In genomic region chr21:25292396-25292795, GRCh38 we compare ENCODE assay signal across 27 cellular contexts.
"Had no signal": no experiment of that assay in that cellular context is flagged by ENCODE, and none has a peak within 500 bp of the region (broad histone marks: within the 10 kb centered on the region; RNA-seq: fewer than 3 reads in every experiment).

No MANE protein-coding gene starts in this region.

- H3K36me3 ChIP-seq: colonic mucosa, esophagus squamous epithelium, gastrocnemius medialis, heart right ventricle, left lung, lower lobe of right lung had no signal

- H3K4me3 ChIP-seq: colonic mucosa, esophagus squamous epithelium, gastrocnemius medialis, heart right ventricle, left lung, lower lobe of right lung, mucosa of descending colon had no signal

- H3K27me3 ChIP-seq: colonic mucosa, esophagus squamous epithelium, gastrocnemius medialis, heart right ventricle, left lung had no signal

- H3K4me1 Mint-ChIP-seq: mesothelial cell of epicardium had no signal

- H3K9me3 Mint-ChIP-seq: endodermal cell had no signal

- ATAC-seq: effector memory CD8-positive, alpha-beta T cell; esophagus mucosa; gastrocnemius medialis; heart right ventricle; left cardiac atrium; left lung; left ventricle myocardium superior; lower lobe of right lung; mucosa of descending colon had no signal

- H3K9me3 ChIP-seq: colonic mucosa, esophagus squamous epithelium, gastrocnemius medialis, heart right ventricle, left lung, lower lobe of right lung, mucosa of descending colon had no signal

- H3K4me3 Mint-ChIP-seq: dendritic cell treated with granulocyte-macrophage colony-stimulating factor and Interleukin-4, amounts not matched to agents 40 ng/mL and 50 ng/mL, for 4 days; effector memory CD8-positive, alpha-beta T cell; endodermal cell; mesothelial cell of epicardium had no signal

- H3K27ac ChIP-seq: colonic mucosa, epithelial cell of prostate, esophagus squamous epithelium, gastrocnemius medialis, heart right ventricle, left lung, lower lobe of right lung had no signal

- FAIRE-seq: endometrium, islet of Langerhans, keratinocyte had no signal

- H3K27me3 Mint-ChIP-seq: dendritic cell treated with granulocyte-macrophage colony-stimulating factor and Interleukin-4, amounts not matched to agents 40 ng/mL and 50 ng/mL, for 4 days; effector memory CD8-positive, alpha-beta T cell had no signal

- H3K36me3 Mint-ChIP-seq: mesothelial cell of epicardium had no signal

- H3K27ac Mint-ChIP-seq: dendritic cell treated with granulocyte-macrophage colony-stimulating factor and Interleukin-4, amounts not matched to agents 40 ng/mL and 50 ng/mL, for 4 days; effector memory CD8-positive, alpha-beta T cell; endodermal cell; mesothelial cell of epicardium had no signal

- DNase-seq: colonic mucosa; cortex of kidney; effector CD8-positive, alpha-beta T cell; effector memory CD8-positive, alpha-beta T cell; endodermal cell; erythroblast; esophagus squamous epithelium; foreskin fibroblast; foreskin melanocyte; gastrocnemius medialis; glutamatergic neuron; head of caudate nucleus; heart right ventricle; hippocampal formation; left cardiac atrium; left lung; left ventricle myocardium superior; lower lobe of right lung; mesenchymal stem cell; mucosa of descending colon had no signal

- H3K4me1 ChIP-seq: colonic mucosa, esophagus squamous epithelium, gastrocnemius medialis, heart right ventricle, left lung had no signal
